1 cellular context compared by ENCODE assay signal in genomic region chr7:143287321-143287934, GRCh38.
A peak's percentile ranks its signal among the peaks of the same experiment; 100 is the strongest.
TF ChIP-seq lines count a peak whose summit lies in the region.

No MANE protein-coding gene starts in this region.

TF ChIP-seq in HepG2, 621 proteins besides CTCF, POLR2A, EP300 and RAD21 (continues in another document):
- TF ChIP-seq ZNF530 (CRISPR knock-in tag; IDR thresholded peaks at IDR 0.05; ENCODE audit: low read depth) (no peak), ZNF790 (CRISPR knock-in tag; IDR thresholded peaks at IDR 0.05; ENCODE audit: borderline replicate concordance) (no peak), ZNF782 (CRISPR knock-in tag; IDR thresholded peaks at IDR 0.05; ENCODE audit: borderline replicate concordance) (0 out of 2 replicates have a peak, but pooled peaks have one; percentile 8), ZNF737 (CRISPR knock-in tag; IDR thresholded peaks at IDR 0.05; ENCODE audit: borderline replicate concordance) (0 out of 2 replicates have a peak, but pooled peaks have one; percentile 27), ZNF234 (CRISPR knock-in tag; conservative IDR thresholded peaks at IDR 0.05) (no peak), MXD3 (CRISPR knock-in tag; IDR thresholded peaks at IDR 0.05) (no peak), THAP11 (CRISPR knock-in tag; IDR thresholded peaks at IDR 0.05) (no peak), ZNF878 (CRISPR knock-in tag; IDR thresholded peaks at IDR 0.05) (0 out of 2 replicates have a peak, but pooled peaks have one; percentile 11), SUZ12 (IDR thresholded peaks at IDR 0.05; ENCODE audit: low read depth, low read length) (no peak), SETDB1 (CRISPR knock-in tag; IDR thresholded peaks at IDR 0.05; ENCODE audit: borderline replicate concordance) (no peak), ZNF280D (CRISPR knock-in tag; IDR thresholded peaks at IDR 0.05) (0 out of 2 replicates have a peak, but pooled peaks have one; percentile 6), ATF4 (CRISPR knock-in tag; IDR thresholded peaks at IDR 0.05) (no peak), HDAC1 (CRISPR knock-in tag; IDR thresholded peaks at IDR 0.05) (no peak), ZNF484 (CRISPR knock-in tag; IDR thresholded peaks at IDR 0.05; ENCODE audit: borderline replicate concordance, low read depth) (0 out of 2 replicates have a peak, but pooled peaks have one; percentile 38), FOXJ3 (CRISPR knock-in tag; IDR thresholded peaks at IDR 0.05; ENCODE audit: borderline replicate concordance) (no peak), CBFB (CRISPR knock-in tag; IDR thresholded peaks at IDR 0.05) (no peak), ZNF33B (CRISPR knock-in tag; IDR thresholded peaks at IDR 0.05) (no peak), ZNF205 (CRISPR knock-in tag; IDR thresholded peaks at IDR 0.05) (no peak), ZNF180 (CRISPR knock-in tag; IDR thresholded peaks at IDR 0.05; ENCODE audit: borderline replicate concordance, low read depth) (no peak), ZNF460 (CRISPR knock-in tag; IDR thresholded peaks at IDR 0.05; ENCODE audit: borderline replicate concordance) (no peak), UBTF (CRISPR knock-in tag; IDR thresholded peaks at IDR 0.05) (no peak), GATAD1 (CRISPR knock-in tag; IDR thresholded peaks at IDR 0.05) (no peak), CENPX (CRISPR knock-in tag; IDR thresholded peaks at IDR 0.05) (no peak), ZNF724P (CRISPR knock-in tag; IDR thresholded peaks at IDR 0.05; ENCODE audit: borderline replicate concordance) (no peak), NBN (conservative IDR thresholded peaks at IDR 0.05) (no peak), ZNF574 (CRISPR knock-in tag; IDR thresholded peaks at IDR 0.05) (peak; percentile 12; the same call in 1 of the 2 replicates), XBP1 (CRISPR knock-in tag; IDR thresholded peaks at IDR 0.05) (no peak), SATB2 (CRISPR knock-in tag; IDR thresholded peaks at IDR 0.05) (0 out of 2 replicates have a peak, but pooled peaks have one; percentile 21)
- TF ChIP-seq, protein P1, sequence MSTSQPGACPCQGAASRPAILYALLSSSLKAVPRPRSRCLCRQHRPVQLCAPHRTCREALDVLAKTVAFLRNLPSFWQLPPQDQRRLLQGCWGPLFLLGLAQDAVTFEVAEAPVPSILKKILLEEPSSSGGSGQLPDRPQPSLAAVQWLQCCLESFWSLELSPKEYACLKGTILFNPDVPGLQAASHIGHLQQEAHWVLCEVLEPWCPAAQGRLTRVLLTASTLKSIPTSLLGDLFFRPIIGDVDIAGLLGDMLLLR (CRISPR knock-in tag; IDR thresholded peaks at IDR 0.05), result 0 out of 2 replicates have a peak, but pooled peaks have one; percentile 18
- TF ChIP-seq, protein P2, sequence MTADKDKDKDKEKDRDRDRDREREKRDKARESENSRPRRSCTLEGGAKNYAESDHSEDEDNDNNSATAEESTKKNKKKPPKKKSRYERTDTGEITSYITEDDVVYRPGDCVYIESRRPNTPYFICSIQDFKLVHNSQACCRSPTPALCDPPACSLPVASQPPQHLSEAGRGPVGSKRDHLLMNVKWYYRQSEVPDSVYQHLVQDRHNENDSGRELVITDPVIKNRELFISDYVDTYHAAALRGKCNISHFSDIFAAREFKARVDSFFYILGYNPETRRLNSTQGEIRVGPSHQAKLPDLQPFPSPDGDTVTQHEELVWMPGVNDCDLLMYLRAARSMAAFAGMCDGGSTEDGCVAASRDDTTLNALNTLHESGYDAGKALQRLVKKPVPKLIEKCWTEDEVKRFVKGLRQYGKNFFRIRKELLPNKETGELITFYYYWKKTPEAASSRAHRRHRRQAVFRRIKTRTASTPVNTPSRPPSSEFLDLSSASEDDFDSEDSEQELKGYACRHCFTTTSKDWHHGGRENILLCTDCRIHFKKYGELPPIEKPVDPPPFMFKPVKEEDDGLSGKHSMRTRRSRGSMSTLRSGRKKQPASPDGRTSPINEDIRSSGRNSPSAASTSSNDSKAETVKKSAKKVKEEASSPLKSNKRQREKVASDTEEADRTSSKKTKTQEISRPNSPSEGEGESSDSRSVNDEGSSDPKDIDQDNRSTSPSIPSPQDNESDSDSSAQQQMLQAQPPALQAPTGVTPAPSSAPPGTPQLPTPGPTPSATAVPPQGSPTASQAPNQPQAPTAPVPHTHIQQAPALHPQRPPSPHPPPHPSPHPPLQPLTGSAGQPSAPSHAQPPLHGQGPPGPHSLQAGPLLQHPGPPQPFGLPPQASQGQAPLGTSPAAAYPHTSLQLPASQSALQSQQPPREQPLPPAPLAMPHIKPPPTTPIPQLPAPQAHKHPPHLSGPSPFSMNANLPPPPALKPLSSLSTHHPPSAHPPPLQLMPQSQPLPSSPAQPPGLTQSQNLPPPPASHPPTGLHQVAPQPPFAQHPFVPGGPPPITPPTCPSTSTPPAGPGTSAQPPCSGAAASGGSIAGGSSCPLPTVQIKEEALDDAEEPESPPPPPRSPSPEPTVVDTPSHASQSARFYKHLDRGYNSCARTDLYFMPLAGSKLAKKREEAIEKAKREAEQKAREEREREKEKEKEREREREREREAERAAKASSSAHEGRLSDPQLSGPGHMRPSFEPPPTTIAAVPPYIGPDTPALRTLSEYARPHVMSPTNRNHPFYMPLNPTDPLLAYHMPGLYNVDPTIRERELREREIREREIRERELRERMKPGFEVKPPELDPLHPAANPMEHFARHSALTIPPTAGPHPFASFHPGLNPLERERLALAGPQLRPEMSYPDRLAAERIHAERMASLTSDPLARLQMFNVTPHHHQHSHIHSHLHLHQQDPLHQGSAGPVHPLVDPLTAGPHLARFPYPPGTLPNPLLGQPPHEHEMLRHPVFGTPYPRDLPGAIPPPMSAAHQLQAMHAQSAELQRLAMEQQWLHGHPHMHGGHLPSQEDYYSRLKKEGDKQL (CRISPR knock-in tag; IDR thresholded peaks at IDR 0.05; ENCODE audit: low read depth), result no peak
- TF ChIP-seq, protein P3, sequence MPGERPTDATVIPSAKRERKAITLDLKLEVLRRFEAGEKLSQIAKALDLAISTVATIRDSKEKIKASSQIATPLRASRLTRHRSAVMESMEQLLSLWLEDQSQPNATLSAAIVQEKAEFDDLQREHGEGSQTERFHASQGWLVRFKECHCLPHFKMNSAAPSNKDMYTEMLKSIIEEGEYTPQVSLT (CRISPR knock-in tag; IDR thresholded peaks at IDR 0.05; ENCODE audit: borderline replicate concordance, low read depth), result no peak
- TF ChIP-seq, protein P4, sequence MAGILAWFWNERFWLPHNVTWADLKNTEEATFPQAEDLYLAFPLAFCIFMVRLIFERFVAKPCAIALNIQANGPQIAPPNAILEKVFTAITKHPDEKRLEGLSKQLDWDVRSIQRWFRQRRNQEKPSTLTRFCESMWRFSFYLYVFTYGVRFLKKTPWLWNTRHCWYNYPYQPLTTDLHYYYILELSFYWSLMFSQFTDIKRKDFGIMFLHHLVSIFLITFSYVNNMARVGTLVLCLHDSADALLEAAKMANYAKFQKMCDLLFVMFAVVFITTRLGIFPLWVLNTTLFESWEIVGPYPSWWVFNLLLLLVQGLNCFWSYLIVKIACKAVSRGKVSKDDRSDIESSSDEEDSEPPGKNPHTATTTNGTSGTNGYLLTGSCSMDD (CRISPR knock-in tag; IDR thresholded peaks at IDR 0.05), result no peak
- TF ChIP-seq, protein P5, sequence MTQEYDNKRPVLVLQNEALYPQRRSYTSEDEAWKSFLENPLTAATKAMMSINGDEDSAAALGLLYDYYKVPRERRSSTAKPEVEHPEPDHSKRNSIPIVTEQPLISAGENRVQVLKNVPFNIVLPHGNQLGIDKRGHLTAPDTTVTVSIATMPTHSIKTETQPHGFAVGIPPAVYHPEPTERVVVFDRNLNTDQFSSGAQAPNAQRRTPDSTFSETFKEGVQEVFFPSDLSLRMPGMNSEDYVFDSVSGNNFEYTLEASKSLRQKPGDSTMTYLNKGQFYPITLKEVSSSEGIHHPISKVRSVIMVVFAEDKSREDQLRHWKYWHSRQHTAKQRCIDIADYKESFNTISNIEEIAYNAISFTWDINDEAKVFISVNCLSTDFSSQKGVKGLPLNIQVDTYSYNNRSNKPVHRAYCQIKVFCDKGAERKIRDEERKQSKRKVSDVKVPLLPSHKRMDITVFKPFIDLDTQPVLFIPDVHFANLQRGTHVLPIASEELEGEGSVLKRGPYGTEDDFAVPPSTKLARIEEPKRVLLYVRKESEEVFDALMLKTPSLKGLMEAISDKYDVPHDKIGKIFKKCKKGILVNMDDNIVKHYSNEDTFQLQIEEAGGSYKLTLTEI (CRISPR knock-in tag; conservative IDR thresholded peaks at IDR 0.05), result no peak
- TF ChIP-seq, protein P6, sequence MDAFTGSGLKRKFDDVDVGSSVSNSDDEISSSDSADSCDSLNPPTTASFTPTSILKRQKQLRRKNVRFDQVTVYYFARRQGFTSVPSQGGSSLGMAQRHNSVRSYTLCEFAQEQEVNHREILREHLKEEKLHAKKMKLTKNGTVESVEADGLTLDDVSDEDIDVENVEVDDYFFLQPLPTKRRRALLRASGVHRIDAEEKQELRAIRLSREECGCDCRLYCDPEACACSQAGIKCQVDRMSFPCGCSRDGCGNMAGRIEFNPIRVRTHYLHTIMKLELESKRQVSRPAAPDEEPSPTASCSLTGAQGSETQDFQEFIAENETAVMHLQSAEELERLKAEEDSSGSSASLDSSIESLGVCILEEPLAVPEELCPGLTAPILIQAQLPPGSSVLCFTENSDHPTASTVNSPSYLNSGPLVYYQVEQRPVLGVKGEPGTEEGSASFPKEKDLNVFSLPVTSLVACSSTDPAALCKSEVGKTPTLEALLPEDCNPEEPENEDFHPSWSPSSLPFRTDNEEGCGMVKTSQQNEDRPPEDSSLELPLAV (CRISPR knock-in tag; conservative IDR thresholded peaks at IDR 0.05; ENCODE audit: low read depth), result no peak
